In the genomic region with DNA sequence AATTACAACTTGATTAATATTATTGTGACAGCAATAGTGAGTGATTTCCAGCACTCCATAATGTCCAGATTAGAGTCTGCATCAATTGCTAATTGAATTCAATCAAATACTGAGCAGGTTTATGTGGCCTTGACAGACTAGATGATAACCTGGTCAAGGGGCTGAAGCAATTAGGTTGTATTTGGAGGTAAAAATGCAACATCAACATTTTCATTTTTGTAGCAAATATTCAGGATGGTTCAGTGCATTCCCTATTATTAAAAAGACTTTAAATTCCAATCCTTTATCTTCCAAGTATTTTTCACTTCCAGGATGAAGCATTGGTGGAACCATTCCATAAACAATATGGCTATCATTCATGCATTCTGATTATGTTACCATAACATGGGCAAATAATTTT, we compare ENCODE assay signal across 6 cellular contexts.
"Had no signal": no experiment of that assay in that cellular context is flagged by ENCODE, and none has a peak within 500 bp of the region (broad histone marks: within the 10 kb centered on the region; RNA-seq: fewer than 3 reads in every experiment).

No MANE protein-coding gene starts in this region.

- H3K9ac ChIP-seq: KMS-11 had no signal

- DNase-seq: KBM-7, KG1 had no signal

- H3K27ac ChIP-seq: HL-60, KMS-11 had no signal

- ATAC-seq: K562 had no signal

- FAIRE-seq: HTR-8/SVneo, K562 had no signal

- H3K4me3 ChIP-seq: K562 had no signal

- H3K4me2 ChIP-seq: KMS-11 had no signal
